In genomic region chr2:181774601-181775179, GRCh38 we compare ENCODE assay signal across 14 cellular contexts.
DNase-seq lines count a peak whose midpoint lies in the region; ATAC-seq and TF ChIP-seq lines count a peak whose summit lies in the region.
"Had no signal": no experiment of that assay in that cellular context is flagged by ENCODE, and none has a peak within 500 bp of the region (broad histone marks: within the 10 kb centered on the region; RNA-seq: fewer than 3 reads in every experiment).

No MANE protein-coding gene starts in this region.

- peaks cover 48% of the 10 kb centered on the region for H3K4me1 Mint-ChIP-seq in HFFc6 (ENCODE audit: low read depth)

- DNase-seq in NOMO-1 (lab: John Stamatoyannopoulos, UW; ENCODE audit: unreplicated experiment in 2 of 2) (peak; percentile 18 to 71), fibroblast of pulmonary artery (ENCODE audit: low read depth) (peak; percentile 51), DMS114 treated with DMSO at 0.1 percent for 48 hours (lab: John Stamatoyannopoulos, UW; ENCODE audit: unreplicated experiment) (no peak), HFFc6 (no peak), ureter (ENCODE audit: low spot score) (no peak), H7 (no peak)
- DNase-seq: activated T-cell treated with anti-CD3 and anti-CD28 coated beads, Interleukin-2, amount 50 U/mL, for 4 hours; CD4-positive, alpha-beta memory T cell; cerebellar nuclear complex; stimulated activated CD4-positive, alpha-beta T cell treated with anti-CD3 and anti-CD28 coated beads, Interleukin-4, amount 100 ng/mL, for 1 hour; T1000 had no signal

- no peak overlapping the region for H3K4me3 Mint-ChIP-seq in HFFc6
- H3K4me3 Mint-ChIP-seq: activated T-cell treated with anti-CD3 and anti-CD28 coated beads, Interleukin-2, amount 50 U/mL, for 4 hours; CD4-positive, alpha-beta memory T cell; nephron had no signal

- H3K36me3 Mint-ChIP-seq in HFFc6 (ENCODE audit: low read depth): peaks cover 8% of the 10 kb centered on the region; the same call in 1 of the 2 replicates
- H3K36me3 Mint-ChIP-seq: CD4-positive, alpha-beta memory T cell had no signal

- H3K27ac Mint-ChIP-seq in HFFc6: no peak overlapping the region
- H3K27ac Mint-ChIP-seq: CD4-positive, alpha-beta memory T cell; nephron had no signal

- no peak overlapping the region for H3K4me3 ChIP-seq in fibroblast of pulmonary artery (replicated peaks; ENCODE audit: low read depth, low read length)
- no peak overlapping the region for H3K4me3 ChIP-seq in H7 (ENCODE audit: insufficient read depth, low read depth, low read length)

- ATAC-seq in GM18519 (IDR thresholded peaks at IDR 0.05; ENCODE audit: low FRiP score, unreplicated experiment): peak; percentile 81
- peak; percentile 71 for ATAC-seq in HG02763 (IDR thresholded peaks at IDR 0.05; ENCODE audit: unreplicated experiment)
- ATAC-seq: activated T-cell treated with anti-CD3 and anti-CD28 coated beads, Interleukin-2, amount 50 U/mL, for 4 hours had no signal

- no peaks in the 10 kb centered on the region for H3K36me3 ChIP-seq in H7 (replicated peaks; ENCODE audit: control insufficient read depth, insufficient read depth, low read length)

- H3K9me3 Mint-ChIP-seq in HFFc6: no peaks in the 10 kb centered on the region
- H3K9me3 Mint-ChIP-seq: activated T-cell treated with anti-CD3 and anti-CD28 coated beads, Interleukin-2, amount 50 U/mL, for 4 hours had no signal

- no peaks in the 10 kb centered on the region; the same call in 1 of the 2 replicates for H3K27me3 Mint-ChIP-seq in HFFc6 (ENCODE audit: insufficient read depth)

- TF ChIP-seq CTCF in fibroblast of pulmonary artery (IDR thresholded peaks at IDR 0.05; ENCODE audit: low read length, missing control alignments): no peak
- no peak for TF ChIP-seq CTCF in HFFc6 (IDR thresholded peaks at IDR 0.05)

- no peaks in the 10 kb centered on the region for H3K27me3 ChIP-seq in H7 (ENCODE audit: control insufficient read depth, insufficient read depth, low read length)

Comparison
In these comparisons a context has a peak if more than half of its experiments do, and no peak if none do; other contexts are left out.
1. DNase-seq: peak in NOMO-1 (2 of 2) and fibroblast of pulmonary artery (single experiment); none in DMS114 treated with DMSO at 0.1 percent for 48 hours (single experiment), HFFc6 (single experiment), ureter (single experiment) and H7 (single experiment).